In the genomic region with DNA sequence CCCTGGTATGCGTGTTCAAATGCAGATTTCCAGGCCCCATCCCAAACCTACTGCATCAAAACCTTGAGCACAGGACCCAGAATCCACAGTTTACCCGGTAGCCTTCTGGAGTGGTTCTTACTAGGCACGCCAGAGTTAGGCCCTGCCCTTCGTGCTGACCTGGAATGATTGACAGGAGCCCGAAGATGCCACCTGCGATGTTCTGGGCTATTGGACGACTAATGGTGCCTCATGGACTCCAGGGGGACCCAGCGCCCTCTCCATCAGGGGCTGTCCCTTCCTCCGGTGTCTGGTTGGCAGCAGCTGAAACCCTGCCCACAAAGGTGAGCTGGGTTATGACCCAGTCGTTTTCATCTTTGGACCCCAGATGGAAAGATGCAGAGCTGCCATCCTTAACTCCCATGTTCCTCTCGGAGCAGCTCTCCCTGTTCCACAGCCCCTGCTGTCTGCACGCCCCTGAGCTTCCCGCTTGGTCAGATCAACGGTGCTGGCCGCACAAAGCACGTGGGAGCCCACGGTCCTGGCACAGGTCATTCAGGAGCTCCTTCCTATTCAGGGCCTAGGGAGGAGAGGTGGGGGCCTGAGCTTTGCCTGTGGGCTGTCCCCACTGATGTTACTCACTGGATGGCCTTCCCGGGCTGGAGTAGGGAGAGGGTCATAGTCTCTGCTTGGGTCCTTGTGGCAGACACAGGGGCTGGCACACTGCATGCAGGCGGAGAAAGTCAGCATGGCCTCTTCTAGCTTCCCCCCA, we compare ENCODE assay signal across 24 cellular contexts.
"Had no signal": no experiment of that assay in that cellular context is flagged by ENCODE, and none has a peak within 500 bp of the region (broad histone marks: within the 10 kb centered on the region; RNA-seq: fewer than 3 reads in every experiment).

No MANE protein-coding gene starts in this region.

- H3K4me1 ChIP-seq: colonic mucosa, thyroid gland had no signal

- H3K4me3 ChIP-seq: colonic mucosa, esophagus squamous epithelium, left ventricle myocardium inferior, lower lobe of right lung, mucosa of descending colon, pancreas, right lobe of liver, stomach, thyroid gland had no signal

- H3K27ac ChIP-seq: colonic mucosa, esophagus squamous epithelium, left ventricle myocardium inferior, lower lobe of right lung, pancreas, right lobe of liver, stomach, thyroid gland had no signal

- H3K27me3 ChIP-seq: colonic mucosa, pancreas, right lobe of liver, stomach, thyroid gland had no signal

- H3K9me3 ChIP-seq: colonic mucosa, pancreas, right lobe of liver, thyroid gland had no signal

- H3K36me3 ChIP-seq: colonic mucosa, lower lobe of right lung, pancreas, right lobe of liver, thyroid gland had no signal

- ATAC-seq: left colon; mucosa of descending colon; natural killer cell treated with Interleukin-12 subunit alpha and Interleukin-12 subunit beta and Interleukin-15 and Interleukin-18, amount 100 ng/mL, for 72 hours; pancreas; right lobe of liver had no signal

- DNase-seq: colonic mucosa; effector memory CD4-positive, alpha-beta T cell; esophagus squamous epithelium; foreskin melanocyte; hypothalamus; immature natural killer cell; islet precursor cell; kidney glomerular epithelial cell; left colon; left ventricle myocardium inferior; lower lobe of right lung; mucosa of descending colon; naive B cell; occipital lobe; pancreas; right lobe of liver; small intestine; stimulated activated CD4-positive, alpha-beta T cell treated with anti-CD3 and anti-CD28 coated beads, Interleukin-1b, Interleukin-23, amount 100 ng/mL, for 48 hours; stimulated activated CD4-positive, alpha-beta T cell treated with anti-CD3 and anti-CD28 coated beads, Interleukin-4, amount 100 ng/mL, for 1 hour; stimulated activated CD8-positive, alpha-beta memory T cell treated with anti-CD3 and anti-CD28 coated beads, Interleukin-4, amount 100 ng/mL, for 48 hours; stimulated activated naive CD4-positive, alpha-beta T cell treated with Interleukin-2 at 50 U/mL for 16 hours; stomach; thyroid gland had no signal
